In genomic region chr14:33555710-33556350, GRCh38 we compare ENCODE assay signal across 24 cellular contexts.
"Had no signal": no experiment of that assay in that cellular context is flagged by ENCODE, and none has a peak within 500 bp of the region (broad histone marks: within the 10 kb centered on the region; RNA-seq: fewer than 3 reads in every experiment).

No MANE protein-coding gene starts in this region.

- H3K27me3 Mint-ChIP-seq: activated CD4-positive, alpha-beta memory T cell treated with anti-CD3 and anti-CD28 coated beads, Interleukin-2, amount 10 ng/mL, durations not matched to agents 7 days and 5 days; activated CD8-positive, alpha-beta memory T cell treated with anti-CD3 and anti-CD28 coated beads, Interleukin-2, amount 10 ng/mL, durations not matched to agents 7 days and 5 days; dendritic cell treated with granulocyte-macrophage colony-stimulating factor and Interleukin-4, amounts not matched to agents 40 ng/mL and 50 ng/mL, for 4 days; stimulated activated naive CD8-positive, alpha-beta T cell treated with anti-CD3 and anti-CD28 coated beads, Interleukin-15, amount 100 ng/mL, for 72 hours had no signal

- H3K4me1 Mint-ChIP-seq: activated CD4-positive, alpha-beta memory T cell treated with anti-CD3 and anti-CD28 coated beads, Interleukin-2, amount 10 ng/mL, durations not matched to agents 7 days and 5 days; activated CD8-positive, alpha-beta memory T cell treated with anti-CD3 and anti-CD28 coated beads, Interleukin-2, amount 10 ng/mL, durations not matched to agents 7 days and 5 days; activated naive CD8-positive, alpha-beta T cell treated with anti-CD3 and anti-CD28 coated beads, Interleukin-2, amount 50 U/mL, for 24 hours; stimulated activated naive CD8-positive, alpha-beta T cell treated with anti-CD3 and anti-CD28 coated beads, Interleukin-15, amount 100 ng/mL, for 72 hours had no signal

- H3K27ac Mint-ChIP-seq: activated CD4-positive, alpha-beta memory T cell treated with anti-CD3 and anti-CD28 coated beads, Interleukin-2, amount 10 ng/mL, durations not matched to agents 7 days and 5 days; activated CD8-positive, alpha-beta memory T cell treated with anti-CD3 and anti-CD28 coated beads, Interleukin-2, amount 10 ng/mL, durations not matched to agents 7 days and 5 days; activated naive CD4-positive, alpha-beta T cell treated with anti-CD3 and anti-CD28 coated beads for 36 hours; activated naive CD8-positive, alpha-beta T cell treated with anti-CD3 and anti-CD28 coated beads, Interleukin-2, amount 50 U/mL, for 24 hours; activated T-helper 2 cell treated with anti-CD3 and anti-CD28 coated beads, Interferon-gamma antibody, Interleukin-2, Interleukin-4, amounts not matched to agents 10 μg/mL and 5 μg/mL and 100 μg/mL, durations not matched to agents 14 hours and 24 hours and 36 hours; dendritic cell treated with granulocyte-macrophage colony-stimulating factor and Interleukin-4, amounts not matched to agents 40 ng/mL and 50 ng/mL, for 4 days; stimulated activated naive CD8-positive, alpha-beta T cell treated with anti-CD3 and anti-CD28 coated beads, Interleukin-15, amount 100 ng/mL, for 72 hours; type B pancreatic cell; WTC11 had no signal

- H3K36me3 Mint-ChIP-seq: activated CD8-positive, alpha-beta memory T cell treated with anti-CD3 and anti-CD28 coated beads, Interleukin-2, amount 10 ng/mL, durations not matched to agents 7 days and 5 days; type B pancreatic cell; WTC11 had no signal

- H3K4me3 Mint-ChIP-seq: activated CD4-positive, alpha-beta memory T cell treated with anti-CD3 and anti-CD28 coated beads, Interleukin-2, amount 10 ng/mL, durations not matched to agents 7 days and 5 days; activated CD8-positive, alpha-beta memory T cell treated with anti-CD3 and anti-CD28 coated beads, Interleukin-2, amount 10 ng/mL, durations not matched to agents 7 days and 5 days; activated naive CD4-positive, alpha-beta T cell treated with anti-CD3 and anti-CD28 coated beads for 36 hours; activated naive CD8-positive, alpha-beta T cell treated with anti-CD3 and anti-CD28 coated beads, Interleukin-2, amount 50 U/mL, for 24 hours; dendritic cell treated with granulocyte-macrophage colony-stimulating factor and Interleukin-4, amounts not matched to agents 40 ng/mL and 50 ng/mL, for 4 days; neural crest cell; stimulated activated naive CD8-positive, alpha-beta T cell treated with anti-CD3 and anti-CD28 coated beads, Interleukin-15, amount 100 ng/mL, for 72 hours; type B pancreatic cell; WTC11 had no signal

- H3K36me3 ChIP-seq: lower lobe of right lung had no signal

- FAIRE-seq: bronchial epithelial cell, small intestine had no signal

- H3K27ac ChIP-seq: lower lobe of right lung, psoas muscle, testis had no signal

- H3K4me1 ChIP-seq: lower lobe of right lung, psoas muscle, testis had no signal

- H3K4me3 ChIP-seq: lower lobe of right lung, psoas muscle, testis had no signal

- H3K9me3 Mint-ChIP-seq: activated CD4-positive, alpha-beta memory T cell treated with anti-CD3 and anti-CD28 coated beads, Interleukin-2, amount 10 ng/mL, durations not matched to agents 7 days and 5 days; activated naive CD4-positive, alpha-beta T cell treated with anti-CD3 and anti-CD28 coated beads for 36 hours; activated naive CD8-positive, alpha-beta T cell treated with anti-CD3 and anti-CD28 coated beads, Interleukin-2, amount 50 U/mL, for 24 hours; activated T-helper 2 cell treated with anti-CD3 and anti-CD28 coated beads, Interferon-gamma antibody, Interleukin-2, Interleukin-4, amounts not matched to agents 10 μg/mL and 5 μg/mL and 100 μg/mL, durations not matched to agents 14 hours and 24 hours and 36 hours; dendritic cell treated with granulocyte-macrophage colony-stimulating factor and Interleukin-4, amounts not matched to agents 40 ng/mL and 50 ng/mL, for 4 days; neural crest cell; stimulated activated naive CD8-positive, alpha-beta T cell treated with anti-CD3 and anti-CD28 coated beads, Interleukin-15, amount 100 ng/mL, for 72 hours; type B pancreatic cell; WTC11 had no signal

- H3K9me3 ChIP-seq: lower lobe of right lung, psoas muscle, testis had no signal

- ATAC-seq: activated CD8-positive, alpha-beta memory T cell treated with anti-CD3 and anti-CD28 coated beads, Interleukin-2, amount 10 ng/mL, durations not matched to agents 7 days and 5 days; activated naive CD8-positive, alpha-beta T cell treated with anti-CD3 and anti-CD28 coated beads, Interleukin-2, amount 50 U/mL, for 24 hours; lower lobe of right lung; psoas muscle; right cardiac atrium; stimulated activated naive CD8-positive, alpha-beta T cell treated with anti-CD3 and anti-CD28 coated beads, Interleukin-15, amount 100 ng/mL, for 72 hours; WTC11 had no signal

- DNase-seq: activated CD4-positive, alpha-beta memory T cell treated with anti-CD3 and anti-CD28 coated beads, Interleukin-2, amount 10 ng/mL, durations not matched to agents 7 days and 5 days; activated CD4-positive, alpha-beta T cell treated with anti-CD3 and anti-CD28 coated beads for 4 hours; activated CD8-positive, alpha-beta memory T cell treated with anti-CD3 and anti-CD28 coated beads, Interleukin-2, amount 10 ng/mL, durations not matched to agents 7 days and 5 days; activated naive CD4-positive, alpha-beta T cell treated with anti-CD3 and anti-CD28 coated beads for 36 hours; activated naive CD8-positive, alpha-beta T cell treated with anti-CD3 and anti-CD28 coated beads, Interleukin-2, amount 50 U/mL, for 24 hours; anterior cingulate cortex; effector memory CD4-positive, alpha-beta T cell; foreskin melanocyte; glutamatergic neuron; hypothalamus; lower lobe of right lung; midbrain; psoas muscle; right cardiac atrium; small intestine; stimulated activated CD4-positive, alpha-beta T cell treated with anti-CD3 and anti-CD28 coated beads, Interleukin-4, amount 100 ng/mL, for 1 hour; stimulated activated naive CD8-positive, alpha-beta T cell treated with anti-CD3 and anti-CD28 coated beads, Interleukin-15, amount 100 ng/mL, for 72 hours; testis had no signal

- H3K27me3 ChIP-seq: testis had no signal
